Comparison of ENCODE assay signal across 8 cellular contexts in the genomic region with DNA sequence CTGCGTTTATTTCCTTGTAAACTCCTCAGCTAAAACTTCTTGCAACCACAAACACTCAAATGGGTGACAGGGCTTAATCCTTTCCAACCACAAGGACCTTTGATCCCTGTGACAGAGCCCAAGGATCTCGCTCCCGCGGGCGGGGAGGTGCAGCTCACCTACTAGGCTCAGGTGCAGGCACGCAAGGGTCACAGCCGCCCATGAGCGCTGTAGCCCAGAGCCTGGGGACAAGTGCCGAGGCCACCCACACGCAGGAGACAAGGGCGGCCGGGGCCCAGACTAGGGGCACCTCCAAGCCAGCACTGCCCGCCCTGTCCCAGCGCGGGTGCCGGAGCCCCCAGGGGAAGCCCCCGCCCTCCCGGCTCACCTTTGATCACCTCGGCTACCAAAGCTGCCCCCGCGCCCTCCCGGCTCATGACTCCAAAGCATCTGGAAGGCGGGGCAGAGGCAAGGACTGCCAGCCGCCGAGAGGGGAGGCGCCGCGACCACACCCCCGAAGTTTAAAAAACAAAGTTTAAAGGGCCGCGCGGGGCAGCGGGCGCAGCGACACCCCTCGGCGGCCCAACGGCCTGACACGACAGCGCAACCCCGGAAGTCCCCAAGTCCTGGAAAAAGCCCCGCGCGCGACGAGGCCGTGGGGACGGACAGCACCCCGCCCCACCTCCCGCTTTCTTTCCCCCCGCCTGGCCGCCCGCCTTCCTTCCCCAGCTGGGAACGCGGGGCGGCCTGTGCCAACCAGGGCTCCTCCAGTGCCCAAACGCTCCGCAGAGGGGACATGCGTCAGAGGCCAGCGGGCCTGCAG. TPM values are rescaled to one million over a fixed set of nuclear protein-coding genes. Genes with fewer than 3 reads are reported as not detected.
DNase-seq lines count a peak whose midpoint lies in the region; ATAC-seq and TF ChIP-seq lines count a peak whose summit lies in the region.

No MANE protein-coding gene starts in this region.

- peaks cover 30% of the 10 kb centered on the region for H3K4me1 Mint-ChIP-seq in T-helper 2 cell treated with Interferon-gamma antibody and Interleukin-4, amounts not matched to agents 5 μg/mL and 100 μg/mL, for 36 hours (ENCODE audit: low read depth)

- peak overlapping the region; percentile 33 for H3K27ac ChIP-seq in HL-60 (replicated peaks)
- H3K27ac ChIP-seq in vagina, result peak overlapping the region; percentile 96

- H3K27me3 ChIP-seq in HL-60 (ENCODE audit: insufficient read depth, poor library complexity, severe bottlenecking), result no peaks in the 10 kb centered on the region
- no peaks in the 10 kb centered on the region for H3K27me3 ChIP-seq in vagina

- peak overlapping the region; percentile 73 for H3K27ac Mint-ChIP-seq in T-helper 2 cell treated with Interferon-gamma antibody and Interleukin-4, amounts not matched to agents 5 μg/mL and 100 μg/mL, for 36 hours

- H3K4me1 ChIP-seq in vagina, result peaks cover 11% of the 10 kb centered on the region

- H3K9me3 Mint-ChIP-seq in T-helper 2 cell treated with Interferon-gamma antibody and Interleukin-4, amounts not matched to agents 5 μg/mL and 100 μg/mL, for 36 hours, result no peaks in the 10 kb centered on the region

- H3K36me3 ChIP-seq in vagina, result peaks cover 0 to 5% of the 10 kb centered on the region in 2 donors

- DNase-seq in COLO829 (ENCODE audit: low spot score) (peak; percentile 57), HL-60 (ENCODE audit: low read depth in 1 of 2, low spot score in 1 of 2) (peak; percentile 40 to 47), anterior cingulate cortex (lab: John Stamatoyannopoulos, UW) (peak in 55 of 58 donors; percentile 14 to 85 (median 72)), hepatic stellate cell (ENCODE audit: low spot score) (peak; percentile 75), renal cortical epithelial cell (ENCODE audit: low read depth) (peak; percentile 81), vagina (ENCODE audit: extremely low spot score in 2 of 2) (no peak)
- DNase-seq in T-helper 2 cell treated with Interferon-gamma antibody and Interleukin-4, amounts not matched to agents 5 μg/mL and 100 μg/mL, for 36 hours (ENCODE audit: low spot score), result peak; percentile 75

- peaks cover 2% of the 10 kb centered on the region for H3K36me3 Mint-ChIP-seq in T-helper 2 cell treated with Interferon-gamma antibody and Interleukin-4, amounts not matched to agents 5 μg/mL and 100 μg/mL, for 36 hours (ENCODE audit: low read depth)

- ATAC-seq in GM19452 (IDR thresholded peaks at IDR 0.05; ENCODE audit: unreplicated experiment), result peak; percentile 89

- no peaks in the 10 kb centered on the region for H3K9me3 ChIP-seq in vagina

- peaks cover 7% of the 10 kb centered on the region for H3K27me3 Mint-ChIP-seq in T-helper 2 cell treated with Interferon-gamma antibody and Interleukin-4, amounts not matched to agents 5 μg/mL and 100 μg/mL, for 36 hours (ENCODE audit: low read depth)

- H3K4me3 Mint-ChIP-seq in T-helper 2 cell treated with Interferon-gamma antibody and Interleukin-4, amounts not matched to agents 5 μg/mL and 100 μg/mL, for 36 hours, result peak overlapping the region; percentile 83

- TF ChIP-seq POLR2A in vagina (IDR thresholded peaks at IDR 0.05), result no peak

- H3K4me3 ChIP-seq in HL-60 (replicated peaks; ENCODE audit: insufficient read depth, low read length), result peak overlapping the region; percentile 62
- H3K4me3 ChIP-seq in vagina, result peak overlapping the region; percentile 83 to 88

- TF ChIP-seq CTCF in HL-60 (IDR thresholded peaks at IDR 0.05; ENCODE audit: insufficient read depth, low read length), result peak; percentile 24
- peak in 2 of 3 experiments; percentile 59 to 83 for TF ChIP-seq CTCF in vagina (IDR thresholded peaks at IDR 0.05)

- intact Hi-C loops in vagina (cut with DNase I), result loop anchor here (10.0 kb wide), 2 partner anchors 48 to 112 kb away; partner anchors contain the start of genes CDC14B and HABP4

RNA-seq across cellular contexts. Expression of gene CDC14B, which starts 53.0 kb away (rescaled TPM):
- total RNA-seq in renal cortical epithelial cell (30.6 and 55.7 TPM in 2 replicates), vagina (15.7 TPM)

Comparison
In these comparisons a context has a peak if more than half of its experiments do, and no peak if none do; other contexts are left out.
1. DNase-seq: peak in COLO829 (single experiment), HL-60 (2 of 2), T-helper 2 cell treated with Interferon-gamma antibody and Interleukin-4, amounts not matched to agents 5 μg/mL and 100 μg/mL, for 36 hours (single experiment), anterior cingulate cortex (55 of 58), hepatic stellate cell (single experiment) and renal cortical epithelial cell (single experiment); none in vagina (0 of 2).